8 cellular contexts compared by ENCODE assay signal in genomic region chr12:49059385-49060232, GRCh38. TPM values are rescaled to one million over a fixed set of nuclear protein-coding genes. Genes with fewer than 3 reads are reported as not detected.
DNase-seq lines count a peak whose midpoint lies in the region; ATAC-seq, FAIRE-seq and TF ChIP-seq lines count a peak whose summit lies in the region.

No MANE protein-coding gene starts in this region.

- FAIRE-seq in A549 (lab: Jason Lieb, UNC) = no peak

- TF ChIP-seq RAD21 in A549 (conservative IDR thresholded peaks at IDR 0.05 in 1 of 2, IDR thresholded peaks at IDR 0.05 in 1 of 2) = no peak

- TF ChIP-seq EP300 in A549 (IDR thresholded peaks at IDR 0.05) = no peak

- H3K27ac ChIP-seq in A549 (peak overlapping the region; percentile 94 to 99), VCaP (peak overlapping the region; percentile 99)

- no peaks in the 10 kb centered on the region for H3K9me3 Mint-ChIP-seq in neural crest cell

- CTCF ChIA-PET in A549 (lab: Yijun Ruan, JAX) = interaction anchor here (1.0 to 2.7 kb wide), 10 partner anchors 10 to 62 kb away, joined by 3 to 12 read pairs (median 4); partner anchors contain the start of gene RHEBL1

- DNase-seq in A549 (ENCODE audit: low read depth in 1 of 2, low spot score in 1 of 2) = peak; percentile 34 to 40
- DNase-seq in GM13977 (ENCODE audit: low spot score) = peak; percentile 68
- no peak for DNase-seq in neural crest cell (ENCODE audit: low read depth, low spot score)
- no peak for DNase-seq in NCI-H524 (lab: John Stamatoyannopoulos, UW)

- no peak for TF ChIP-seq CTCF in A549 (IDR thresholded peaks at IDR 0.05)
- TF ChIP-seq CTCF in GM13977 (IDR thresholded peaks at IDR 0.05; ENCODE audit: extremely low read depth, insufficient read depth, missing control alignments) = no peak
- TF ChIP-seq CTCF in VCaP (conservative IDR thresholded peaks at IDR 0.05) = no peak
- TF ChIP-seq CTCF in neural crest cell (conservative IDR thresholded peaks at IDR 0.05) = no peak

- no peak for TF ChIP-seq POLR2A in A549 (IDR thresholded peaks at IDR 0.05; ENCODE audit: low read length)

- 0% methylated on average over 21 of the region's 74 CpGs for WGBS in A549 (ENCODE audit: missing lambda C conversion rate)

- peak; percentile 4 to 12; a peak in 4 of 6 replicates for ATAC-seq in A549
- peak; percentile 10 for ATAC-seq in HG03196 (IDR thresholded peaks at IDR 0.05; ENCODE audit: unreplicated experiment)
- ATAC-seq in esophagus mucosa = peak; percentile 5
- no peak for ATAC-seq in HG03039 (IDR thresholded peaks at IDR 0.05; ENCODE audit: unreplicated experiment)

- H3K4me2 ChIP-seq in A549 = peak overlapping the region; percentile 96

- peaks cover 34% of the 10 kb centered on the region for H3K4me1 ChIP-seq in A549

- in situ Hi-C loops in GM13977 (cut with MboI; ENCODE audit: low pct_unique_long_range_greater_than_20kb, low sequenced_read_pairs, unreplicated experiment) = no loop called here

- H3K36me3 Mint-ChIP-seq in neural crest cell (ENCODE audit: low read depth) = peaks cover 3% of the 10 kb centered on the region

- H3K4me3 ChIP-seq in A549 = peak overlapping the region; percentile 81

- H3K27ac Mint-ChIP-seq in neural crest cell (ENCODE audit: unreplicated experiment) = peak overlapping the region; percentile 90

- peak overlapping the region; percentile 79 for H3K4me3 Mint-ChIP-seq in neural crest cell

- POLR2A ChIA-PET in A549 (lab: Yijun Ruan, JAX) = interaction anchor here (0.9 to 2.2 kb wide), 3 partner anchors 11 to 13 kb away, joined by 4 to 7 read pairs (median 4); no protein-coding TSS in a partner anchor

- no peaks in the 10 kb centered on the region for H3K27me3 Mint-ChIP-seq in neural crest cell (ENCODE audit: low read depth)

- H3K4me1 Mint-ChIP-seq in neural crest cell = peaks cover 56% of the 10 kb centered on the region

- no peaks in the 10 kb centered on the region for H3K9me3 ChIP-seq in A549

TF ChIP-seq in A549, 52 proteins besides CTCF, POLR2A, EP300 and RAD21:
- no peak for TF ChIP-seq CHD2 (IDR thresholded peaks at IDR 0.05; ENCODE audit: low read length, partially characterized antibody)
- TF ChIP-seq TP53 (CRISPR knock-in tag; IDR thresholded peaks at IDR 0.05) = no peak
- no peak for TF ChIP-seq HEYL (CRISPR knock-in tag; IDR thresholded peaks at IDR 0.05)
- TF ChIP-seq RNF2 (IDR thresholded peaks at IDR 0.05; ENCODE audit: borderline replicate concordance, low read depth) = no peak
- TF ChIP-seq E2F6 (IDR thresholded peaks at IDR 0.05; ENCODE audit: borderline replicate concordance, low read depth) = no peak
- no peak for TF ChIP-seq HDAC2 (IDR thresholded peaks at IDR 0.05)
- no peak for TF ChIP-seq NPAS2 (CRISPR knock-in tag; IDR thresholded peaks at IDR 0.05; ENCODE audit: borderline replicate concordance)
- TF ChIP-seq NFE2L2 (conservative IDR thresholded peaks at IDR 0.05; ENCODE audit: low read length) = no peak
- no peak for TF ChIP-seq KDM5A (IDR thresholded peaks at IDR 0.05)
- TF ChIP-seq FOSB (CRISPR knock-in tag; IDR thresholded peaks at IDR 0.05) = no peak
- TF ChIP-seq HES2 (IDR thresholded peaks at IDR 0.05) = no peak
- TF ChIP-seq EHF (CRISPR knock-in tag; IDR thresholded peaks at IDR 0.05) = no peak
- no peak for TF ChIP-seq ZSCAN20 (CRISPR knock-in tag; IDR thresholded peaks at IDR 0.05)
- TF ChIP-seq KDM1A (IDR thresholded peaks at IDR 0.05; ENCODE audit: low read depth) = no peak
- TF ChIP-seq SREBF2 (IDR thresholded peaks at IDR 0.05) = no peak
- TF ChIP-seq ATOH8 (CRISPR knock-in tag; IDR thresholded peaks at IDR 0.05; ENCODE audit: low read depth) = no peak
- no peak for TF ChIP-seq ESRRA (IDR thresholded peaks at IDR 0.05; ENCODE audit: borderline replicate concordance, low read length)
- TF ChIP-seq RFX5 (IDR thresholded peaks at IDR 0.05) = no peak
- TF ChIP-seq ZFP36 (IDR thresholded peaks at IDR 0.05; ENCODE audit: borderline replicate concordance, partially characterized antibody) = no peak

RNA-seq across cellular contexts. Expression of gene KMT2D, which starts 1.0 kb away (rescaled TPM):
- polyA plus RNA-seq in A549 (2011; rRNA removed) (17.6 and 21.4 TPM in 2 replicates), A549 (2017; fragmentation: RNase III; extraction: RNeasy Plus Mini Kit Qiagen cat#74134 plus additional on column Dnase treatment) (20.0 to 24.8 TPM (median 20.8 TPM) in 3 replicates)
- 31.0 and 32.3 TPM in 2 replicates for polyA plus RNA-seq in A549 (2012; cell fraction: cytosol; rRNA removed)
- polyA plus RNA-seq in A549 (2012; cell fraction: nucleus; rRNA removed) = 88.5 and 94.2 TPM in 2 replicates
- polyA minus RNA-seq in A549 (2011; rRNA and poly(A)+ RNA removed) = 45.9 and 46.2 TPM in 2 replicates
- total RNA-seq in esophagus mucosa (48.2 TPM), neural crest cell (99.8 and 107 TPM in 2 replicates)

RNA-seq across cellular contexts. Expression of gene RHEBL1, which starts 10.2 kb away (rescaled TPM):
- polyA plus RNA-seq in A549 (2011; rRNA removed) = 4.0 TPM in 2 replicates
- 3.6 and 4.9 TPM in 2 replicates for polyA plus RNA-seq in A549 (2012; cell fraction: cytosol; rRNA removed)
- polyA plus RNA-seq in A549 (2012; cell fraction: nucleus; rRNA removed) = 3.9 TPM in 2 replicates
- 1.8 to 2.4 TPM (median 2.1 TPM) in 3 replicates for polyA plus RNA-seq in A549 (2017; fragmentation: RNase III; extraction: RNeasy Plus Mini Kit Qiagen cat#74134 plus additional on column Dnase treatment)
- 3.8 and 4.9 TPM in 2 replicates for polyA minus RNA-seq in A549 (2011; rRNA and poly(A)+ RNA removed)
- total RNA-seq in esophagus mucosa = 0.44 TPM
- total RNA-seq in neural crest cell = 1.2 and 2.1 TPM in 2 replicates

RNA-seq across cellular contexts. Expression of gene DHH, which starts 35.0 kb away (rescaled TPM):
- polyA plus RNA-seq in A549 (2011; rRNA removed) (not detected in 2 replicates), A549 (2017; fragmentation: RNase III; extraction: RNeasy Plus Mini Kit Qiagen cat#74134 plus additional on column Dnase treatment) (not detected in 3 replicates)
- 0.03 TPM in 1 of 2 replicates, not detected in the other for polyA plus RNA-seq in A549 (2012; cell fraction: cytosol; rRNA removed)
- 0.06 and 0.12 TPM in 2 replicates for polyA plus RNA-seq in A549 (2012; cell fraction: nucleus; rRNA removed)
- polyA minus RNA-seq in A549 (2011; rRNA and poly(A)+ RNA removed) = not detected in 2 replicates
- total RNA-seq in esophagus mucosa (0.12 TPM), neural crest cell (1.5 TPM in 2 replicates)

RNA-seq across cellular contexts. Expression of gene PRKAG1, which starts 41.0 kb away (rescaled TPM):
- polyA plus RNA-seq in A549 (2011; rRNA removed) (100 and 117 TPM in 2 replicates), A549 (2017; fragmentation: RNase III; extraction: RNeasy Plus Mini Kit Qiagen cat#74134 plus additional on column Dnase treatment) (40.0 to 42.8 TPM (median 41.9 TPM) in 3 replicates)
- polyA plus RNA-seq in A549 (2012; cell fraction: cytosol; rRNA removed) = 31.5 and 35.2 TPM in 2 replicates
- polyA plus RNA-seq in A549 (2012; cell fraction: nucleus; rRNA removed) = 18.3 and 29.2 TPM in 2 replicates
- polyA minus RNA-seq in A549 (2011; rRNA and poly(A)+ RNA removed) = 31.8 and 33.6 TPM in 2 replicates
- total RNA-seq in esophagus mucosa (52.8 TPM), neural crest cell (58.5 and 61.9 TPM in 2 replicates)

RNA-seq across cellular contexts. Expression of gene LMBR1L, which starts 51.0 kb away (rescaled TPM):
- polyA plus RNA-seq in A549 (2011; rRNA removed) (25.1 and 35.7 TPM in 2 replicates), A549 (2017; fragmentation: RNase III; extraction: RNeasy Plus Mini Kit Qiagen cat#74134 plus additional on column Dnase treatment) (12.9 to 20.0 TPM (median 16.7 TPM) in 3 replicates)
- polyA plus RNA-seq in A549 (2012; cell fraction: cytosol; rRNA removed) = 22.0 and 24.7 TPM in 2 replicates
- polyA plus RNA-seq in A549 (2012; cell fraction: nucleus; rRNA removed) = 64.9 and 69.6 TPM in 2 replicates
- polyA minus RNA-seq in A549 (2011; rRNA and poly(A)+ RNA removed) = 51.5 and 62.8 TPM in 2 replicates
- total RNA-seq in esophagus mucosa (24.4 TPM), neural crest cell (101 TPM in 2 replicates)

Comparison
In these comparisons a context has a peak if more than half of its experiments do, and no peak if none do; other contexts are left out.
1. DNase-seq: peak in A549 (2 of 2) and GM13977 (single experiment); none in neural crest cell (single experiment) and NCI-H524 (0 of 2).